ENCODE assay signal across 31 cellular contexts in genomic region chr10:104910712-104911111, GRCh38.
"Had no signal": no experiment of that assay in that cellular context is flagged by ENCODE, and none has a peak within 500 bp of the region (broad histone marks: within the 10 kb centered on the region; RNA-seq: fewer than 3 reads in every experiment).

No MANE protein-coding gene starts in this region.

- H3K36me3 ChIP-seq: adrenal gland, Peyer's patch had no signal

- H3K36me3 Mint-ChIP-seq: activated naive CD4-positive, alpha-beta T cell treated with anti-CD3 and anti-CD28 coated beads, Interleukin-2, amount 50 U/mL, for 72 hours had no signal

- H3K4me1 Mint-ChIP-seq: activated CD4-positive, alpha-beta T cell treated with anti-CD3 and anti-CD28 coated beads, Interleukin-2, amount 10 ng/mL, durations not matched to agents 24 days and 14 days had no signal

- H3K4me1 ChIP-seq: adrenal gland, body of pancreas, Peyer's patch had no signal

- H3K27ac Mint-ChIP-seq: activated CD4-positive, alpha-beta T cell treated with anti-CD3 and anti-CD28 coated beads, Interleukin-2, amount 10 ng/mL, durations not matched to agents 24 days and 14 days; activated CD8-positive, alpha-beta T cell treated with anti-CD3 and anti-CD28 coated beads for 36 hours; activated naive CD4-positive, alpha-beta T cell treated with anti-CD3 and anti-CD28 coated beads, Interleukin-2, amount 50 U/mL, for 72 hours; activated T-cell treated with anti-CD3 and anti-CD28 coated beads, Interleukin-2, amount 50 U/mL, for 24 hours; activated T-helper 2 cell treated with anti-CD3 and anti-CD28 coated beads, Interferon-gamma antibody, Interleukin-2, Interleukin-4, amounts not matched to agents 10 μg/mL and 5 μg/mL and 100 μg/mL, durations not matched to agents 14 hours and 24 hours and 36 hours had no signal

- H3K27me3 Mint-ChIP-seq: activated CD4-positive, alpha-beta T cell treated with anti-CD3 and anti-CD28 coated beads, Interleukin-2, amount 10 ng/mL, durations not matched to agents 24 days and 14 days; activated CD8-positive, alpha-beta T cell treated with anti-CD3 and anti-CD28 coated beads for 36 hours had no signal

- ATAC-seq: activated CD8-positive, alpha-beta T cell treated with anti-CD3 and anti-CD28 coated beads for 36 hours; activated naive CD4-positive, alpha-beta T cell treated with anti-CD3 and anti-CD28 coated beads, Interleukin-2, amount 50 U/mL, for 72 hours; body of pancreas; PC-3 had no signal

- H3K9me3 Mint-ChIP-seq: activated CD4-positive, alpha-beta T cell treated with anti-CD3 and anti-CD28 coated beads, Interleukin-2, amount 10 ng/mL, durations not matched to agents 24 days and 14 days; activated CD8-positive, alpha-beta T cell treated with anti-CD3 and anti-CD28 coated beads for 36 hours; activated T-cell treated with anti-CD3 and anti-CD28 coated beads, Interleukin-2, amount 50 U/mL, for 24 hours; activated T-helper 2 cell treated with anti-CD3 and anti-CD28 coated beads, Interferon-gamma antibody, Interleukin-2, Interleukin-4, amounts not matched to agents 10 μg/mL and 5 μg/mL and 100 μg/mL, durations not matched to agents 14 hours and 24 hours and 36 hours had no signal

- H3K4me3 ChIP-seq: adrenal gland, body of pancreas, Peyer's patch had no signal

- H3K4me3 Mint-ChIP-seq: activated CD4-positive, alpha-beta T cell treated with anti-CD3 and anti-CD28 coated beads, Interleukin-2, amount 10 ng/mL, durations not matched to agents 24 days and 14 days; activated CD8-positive, alpha-beta T cell treated with anti-CD3 and anti-CD28 coated beads for 36 hours; activated T-cell treated with anti-CD3 and anti-CD28 coated beads, Interleukin-2, amount 50 U/mL, for 24 hours had no signal

- H3K27ac ChIP-seq: adrenal gland, body of pancreas, Peyer's patch had no signal

- FAIRE-seq: astrocyte, bronchial epithelial cell, TTC549 had no signal

- H3K9me3 ChIP-seq: adrenal gland, body of pancreas, Peyer's patch had no signal

- DNase-seq: activated CD4-positive, alpha-beta T cell treated with anti-CD3 and anti-CD28 coated beads, Interleukin-2, amount 10 ng/mL, durations not matched to agents 24 days and 14 days; activated CD4-positive, alpha-beta T cell treated with anti-CD3 and anti-CD28 coated beads, Interleukin-2, amount 50 U/mL, for 4 hours; activated CD8-positive, alpha-beta T cell treated with anti-CD3 and anti-CD28 coated beads for 36 hours; activated gamma-delta T cell; activated naive CD4-positive, alpha-beta T cell treated with Interleukin-2 at 50 U/mL for 16 hours; activated T-cell treated with anti-CD3 and anti-CD28 coated beads, Interleukin-2, amount 50 U/mL, for 24 hours; adrenal gland; caudate nucleus; cerebellar nuclear complex; cortex of kidney; Kasumi-1; KG1; MM.1S; NCI-H1092 treated with DMSO at 0.1 percent for 48 hours; NCI-H146; NCI-H187; NCI-H2029 treated with DMSO at 0.1 percent for 48 hours; NCI-H345; NCI-H524 treated with DMSO at 0.1 percent for 48 hours; NCI-H82; NK-92 treated with Interleukin-12 subunit alpha and Interleukin-12 subunit beta, amount 100 ng/mL, for 24 hours; PC-3; Peyer's patch; RPMI8226; SIG-M5 had no signal

- H3K27me3 ChIP-seq: adrenal gland, body of pancreas, Peyer's patch had no signal
